ENCODE assay signal across 14 cellular contexts in the genomic region with DNA sequence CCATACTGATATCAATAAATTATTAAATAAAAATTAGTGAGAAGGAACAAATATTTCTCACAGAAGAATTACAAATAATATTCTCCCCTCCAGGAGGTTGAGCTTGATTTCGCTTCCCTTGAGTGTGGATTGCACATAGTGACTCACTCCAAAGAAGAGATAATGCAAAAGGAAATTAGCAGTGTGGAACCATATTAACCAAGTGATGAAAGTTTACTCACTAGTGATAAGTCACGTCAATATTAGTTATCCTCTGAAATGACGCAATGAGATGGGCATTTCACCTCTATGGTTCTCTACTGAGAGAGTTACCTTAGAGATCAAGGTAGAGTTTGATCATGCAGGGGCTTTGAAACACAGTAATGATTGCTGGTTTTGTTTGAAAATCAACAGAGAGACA.
"Had no signal": no experiment of that assay in that cellular context is flagged by ENCODE, and none has a peak within 500 bp of the region (broad histone marks: within the 10 kb centered on the region; RNA-seq: fewer than 3 reads in every experiment).

No MANE protein-coding gene starts in this region.

- H3K4me3 ChIP-seq: esophagus muscularis mucosa, left ventricle myocardium inferior, upper lobe of right lung had no signal

- ATAC-seq: activated CD8-positive, alpha-beta T cell treated with anti-CD3 and anti-CD28 coated beads for 36 hours; stimulated activated naive B cell treated with anti-CD40 and anti-IgM and Interleukin-4, amounts not matched to agents 10 μg/mL and 1 μg/mL and 100 μg/mL, for 72 hours; upper lobe of right lung had no signal

- DNase-seq: activated B cell treated with CpG ODN at 0.5 μM for 24 hours; activated CD4-positive, alpha-beta T cell treated with anti-CD3 and anti-CD28 coated beads for 48 hours; activated CD8-positive, alpha-beta T cell treated with anti-CD3 and anti-CD28 coated beads for 36 hours; activated naive CD4-positive, alpha-beta T cell treated with Interleukin-2 at 50 U/mL for 16 hours; activated naive CD8-positive, alpha-beta T cell treated with anti-CD3 and anti-CD28 coated beads, Interleukin-2, amount 10 ng/mL, durations not matched to agents 7 days and 5 days; activated T-cell treated with anti-CD3 and anti-CD28 coated beads, Interleukin-2, amount 50 U/mL, for 24 hours; anterior cingulate cortex; cerebellar nuclear complex; effector CD4-positive, alpha-beta T cell; kidney; left ventricle myocardium inferior; stimulated activated naive B cell treated with anti-CD40 and anti-IgM and Interleukin-4, amounts not matched to agents 10 μg/mL and 1 μg/mL and 100 μg/mL, for 72 hours; upper lobe of right lung had no signal
